Comparison of ENCODE assay signal across 8 cellular contexts in the genomic region with DNA sequence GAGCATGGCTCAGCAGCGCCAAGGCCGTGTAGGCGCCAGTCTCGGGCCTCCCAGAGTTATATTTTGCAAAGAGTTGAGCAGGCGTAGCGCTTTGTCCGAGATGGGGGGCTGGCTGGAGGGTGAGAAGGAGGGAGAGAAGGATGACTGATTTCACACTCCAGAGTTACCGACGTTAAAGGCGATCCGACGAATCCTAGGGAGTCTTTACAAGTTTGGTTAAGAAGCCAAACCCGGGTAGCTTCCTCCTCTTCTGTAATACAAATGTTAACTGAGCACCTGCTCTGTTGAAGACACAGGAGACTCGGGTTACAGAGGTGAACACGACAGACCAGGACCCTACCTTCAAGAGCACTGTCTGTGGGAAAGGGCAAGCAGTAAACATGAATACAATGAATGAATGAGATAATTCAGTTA. TPM values are rescaled to one million over a fixed set of nuclear protein-coding genes. Genes with fewer than 3 reads are reported as not detected.
A peak's percentile ranks its signal among the peaks of the same experiment; 100 is the strongest.
DNase-seq lines count a peak whose midpoint lies in the region; ATAC-seq, FAIRE-seq and TF ChIP-seq lines count a peak whose summit lies in the region.

No MANE protein-coding gene starts in this region.

- FAIRE-seq in K562 (lab: Jason Lieb, UNC) = no peak

- POLR2A ChIA-PET in K562 (lab: Yijun Ruan, JAX) = interaction anchor here (0.5 to 4.0 kb wide), 37 partner anchors 9 to 688 kb away, joined by 3 to 25 read pairs (median 4); partner anchors contain the start of genes ATP1B2, CD68, PLSCR3 and SPEM1

- H3K4me2 ChIP-seq in K562 (ENCODE audit: insufficient read depth, low read length) = peak overlapping the region; percentile 97

- TF ChIP-seq POLR2A in K562 (conservative IDR thresholded peaks at IDR 0.05) = no peak

- TF ChIP-seq EP300 in K562 (IDR thresholded peaks at IDR 0.05; ENCODE audit: low read length) = no peak

- H3K27ac ChIP-seq in K562 (ENCODE audit: extremely low read depth, low read depth, low read length) (peak overlapping the region; percentile 100), mucosa of rectum (ENCODE audit: low read depth in 2 of 2, low read length in 2 of 2) (peak overlapping the region; percentile 100)

- H4K20me1 ChIP-seq in K562 (replicated peaks; ENCODE audit: control insufficient read depth, insufficient read depth, low read length) = no peaks in the 10 kb centered on the region

- intact Hi-C loops in K562 (cut with micrococcal nuclease) = loop anchor here (2.0 to 5.0 kb wide), 4 partner anchors 48 to 133 kb away; partner anchors contain the start of genes FGF11, KCTD11, SENP3 and TMEM102
- intact Hi-C loops in posterior vena cava (cut with DNase I) = loop anchor here in 1 of 2 donors (5.0 kb wide), 1 partner anchor 48 kb away; the partner anchor contains the start of genes FGF11 and TMEM102

- peak overlapping the region; percentile 77 for H2AFZ ChIP-seq in K562 (ENCODE audit: low read depth, low read length)

- WGBS in K562 (ENCODE audit: insufficient coverage, low coverage, missing lambda C conversion rate) = 0% methylated on average over 14 of the region's 15 CpGs

- peak overlapping the region; percentile 57 for H3K4me3 ChIP-seq in AG09309 (ENCODE audit: control insufficient read depth, low read depth, low read length)
- H3K4me3 ChIP-seq in HFF-Myc (replicated peaks; ENCODE audit: low read depth, low read length) = peak overlapping the region; percentile 71
- peak overlapping the region; percentile 63 for H3K4me3 ChIP-seq in K562
- H3K4me3 ChIP-seq in mucosa of rectum (ENCODE audit: low read length in 2 of 2) = peak overlapping the region; percentile 74 to 94

- CTCF ChIA-PET in K562 (lab: Yijun Ruan, JAX; ENCODE audit: low intra/inter-chr PET ratio) = no interaction called here

- H3K9me3 ChIP-seq in K562 (replicated peaks; ENCODE audit: control insufficient read depth, insufficient read depth, low read depth, low read length) = no peaks in the 10 kb centered on the region
- H3K9me3 ChIP-seq in mucosa of rectum (ENCODE audit: control insufficient read depth in 2 of 2, low read length in 2 of 2) = no peaks in the 10 kb centered on the region

- ATAC-seq in K562 = no peak

- H3K9ac ChIP-seq in K562 (ENCODE audit: insufficient read depth in 1 of 2, low read depth in 2 of 2, low read length in 2 of 2) (peak overlapping the region; percentile 86 to 99), mucosa of rectum (ENCODE audit: low read depth in 1 of 2, low read length in 2 of 2) (peak overlapping the region; percentile 68 to 99)

- TF ChIP-seq CTCF in AG09309 (IDR thresholded peaks at IDR 0.05; ENCODE audit: control insufficient read depth, insufficient read depth, low read depth, low read length, missing control alignments) (peak; percentile 28), HFF-Myc (IDR thresholded peaks at IDR 0.05; ENCODE audit: low read depth, low read length, missing control alignments) (no peak), K562 (IDR thresholded peaks at IDR 0.05 in 2 of 3, conservative IDR thresholded peaks at IDR 0.05 in 1 of 3; ENCODE audit: insufficient read depth in 2 of 3, low read depth in 1 of 3, low read length in 3 of 3) (peak in 1 of 3 experiments; percentile 29; a peak in 2 of 6 replicates)

- DNase-seq in AG09309 (ENCODE audit: low read depth) (no peak), HFF-Myc (ENCODE audit: extremely low read depth, low read depth) (no peak), K562 (ENCODE audit: extremely low read depth in 1 of 4, low spot score in 3 of 4) (no peak), NCI-H82 treated with DMSO at 0.1 percent for 48 hours (lab: John Stamatoyannopoulos, UW; ENCODE audit: unreplicated experiment) (no peak), posterior vena cava (ENCODE audit: low spot score) (no peak), DMS153 (lab: John Stamatoyannopoulos, UW) (no peak)
- DNase-seq in stimulated activated CD4-positive, alpha-beta T cell treated with anti-CD3 and anti-CD28 coated beads, Interleukin-12 subunit alpha, Interleukin-12 subunit beta, amount 100 ng/mL, for 4 hours = no peak

- H3K79me2 ChIP-seq in K562 (ENCODE audit: control insufficient read depth, insufficient read depth, low read length) = peaks cover 57% of the 10 kb centered on the region

- H3K36me3 ChIP-seq in K562 (ENCODE audit: control insufficient read depth, insufficient read depth, low read length) (peaks cover 28% of the 10 kb centered on the region; the same call in 2 of the 3 replicates), mucosa of rectum (ENCODE audit: control insufficient read depth in 2 of 2, insufficient read depth in 2 of 2, low read length in 2 of 2) (peaks cover 2 to 3% of the 10 kb centered on the region in 2 donors)

- H3K4me1 ChIP-seq in K562 (replicated peaks in 1 of 2; ENCODE audit: control insufficient read depth in 2 of 2, insufficient read depth in 2 of 2, low read length in 2 of 2) (peaks cover 16 to 31% of the 10 kb centered on the region in 2 experiments; a peak in 4 of 5 replicates), mucosa of rectum (ENCODE audit: control insufficient read depth in 2 of 2, insufficient read depth in 2 of 2, low read length in 2 of 2) (peaks cover 24 to 35% of the 10 kb centered on the region in 2 donors)

- TF ChIP-seq RAD21 in K562 (CRISPR knock-in tag; conservative IDR thresholded peaks at IDR 0.05 in 1 of 2, IDR thresholded peaks at IDR 0.05 in 1 of 2) = 0 out of 4 replicates have a peak, but pooled peaks of 1 of the 2 experiments have one; percentile 22

- in situ Hi-C loops in K562 (cut with MboI) = no loop called here

- no peaks in the 10 kb centered on the region for H3K9me1 ChIP-seq in K562 (ENCODE audit: control insufficient read depth, insufficient read depth, low read length)

- H3K27me3 ChIP-seq in K562 (ENCODE audit: control insufficient read depth in 2 of 2, insufficient read depth in 2 of 2, low read length in 2 of 2) = no peaks in the 10 kb centered on the region
- no peaks in the 10 kb centered on the region for H3K27me3 ChIP-seq in mucosa of rectum (ENCODE audit: control insufficient read depth in 2 of 2, insufficient read depth in 2 of 2, low read length in 2 of 2)

- TSS peak; percentile 52 for BruUV-seq in K562 (replicated peaks; lab: Mats Ljungman, UMichigan)

RNA-seq across cellular contexts. Expression of gene POLR2A, which starts 0.8 kb away (rescaled TPM):
- total RNA-seq in K562 (2011; cell fraction: chromatin; rRNA removed; ENCODE audit: low replicate concordance) = 324 and 608 TPM in 2 replicates
- total RNA-seq in K562 (2011; cell fraction: nucleolus; rRNA removed) = 252 and 283 TPM in 2 replicates
- 236 and 241 TPM in 2 replicates for total RNA-seq in K562 (2011; cell fraction: nucleoplasm; rRNA removed)
- total RNA-seq in K562 (2014; rRNA removed) = 31.7 and 32.1 TPM in 2 replicates
- total RNA-seq in K562 (2014; rRNA removed; fragmentation: Illumina TruSeq; extraction: Trizol) = 9.0 and 12.4 TPM in 2 replicates
- 9.6 and 15.4 TPM in 2 replicates for total RNA-seq in K562 (2015; rRNA removed; fragmentation: Illumina TruSeq; extraction: Trizol)
- total RNA-seq in K562 (2021) = 97.6 and 109 TPM in 2 replicates
- 8.7 and 13.6 TPM in 2 replicates for polyA plus RNA-seq in K562 (2011; rRNA removed)
- 10.8 and 13.4 TPM in 2 replicates for polyA plus RNA-seq in K562 (2011; cell fraction: cytosol; rRNA removed)
- polyA plus RNA-seq in K562 (2011; cell fraction: nucleus; rRNA removed) = 56.5 and 68.4 TPM in 2 replicates
- polyA plus RNA-seq in K562 (2012) = 46.0 and 58.3 TPM in 2 replicates
- 52.5 and 55.6 TPM in 2 replicates for polyA plus RNA-seq in K562 (2014; fragmentation: Illumina TruSeq; extraction: Trizol)
- 1 to 10 TPM; 1.3 to 1.5 TPM for polyA plus RNA-seq in K562 (2014; fragmentation: Nextera tagmentation; extraction: Ambion mirVana)
- 20.9 and 23.9 TPM in 2 replicates for polyA plus RNA-seq in K562 (2014; rRNA removed)
- polyA minus RNA-seq in K562 (2011; rRNA and poly(A)+ RNA removed) = 63.4 and 72.9 TPM in 2 replicates
- polyA minus RNA-seq in K562 (2011; cell fraction: cytosol; rRNA and poly(A)+ RNA removed) = 117 and 140 TPM in 2 replicates
- polyA minus RNA-seq in K562 (2011; cell fraction: nucleus; rRNA and poly(A)+ RNA removed) = 66.5 and 98.3 TPM in 2 replicates
- total RNA-seq in posterior vena cava = 10 to 100 TPM; 65.5 to 70.0 TPM

RNA-seq across cellular contexts. Expression of gene SLC35G6, which starts 3.7 kb away (rescaled TPM):
- total RNA-seq in K562 (2011; cell fraction: chromatin; rRNA removed; ENCODE audit: low replicate concordance) = not detected in 2 replicates
- not detected in 2 replicates for total RNA-seq in K562 (2011; cell fraction: nucleolus; rRNA removed)
- total RNA-seq in K562 (2011; cell fraction: nucleoplasm; rRNA removed) = not detected in 2 replicates
- total RNA-seq in K562 (2014; rRNA removed) (not detected in 2 replicates), K562 (2014; rRNA removed; fragmentation: Illumina TruSeq; extraction: Trizol) (not detected in 2 replicates), K562 (2015; rRNA removed; fragmentation: Illumina TruSeq; extraction: Trizol) (not detected in 2 replicates), K562 (2021) (not detected in 2 replicates), posterior vena cava (not detected)
- polyA plus RNA-seq in K562 (2011; rRNA removed) (not detected in 2 replicates), K562 (2014; fragmentation: Illumina TruSeq; extraction: Trizol) (not detected in 2 replicates), K562 (2014; fragmentation: Nextera tagmentation; extraction: Ambion mirVana) (not detected), K562 (2014; rRNA removed) (not detected in 2 replicates)
- polyA plus RNA-seq in K562 (2011; cell fraction: cytosol; rRNA removed) = not detected in 2 replicates
- not detected in 2 replicates for polyA plus RNA-seq in K562 (2011; cell fraction: nucleus; rRNA removed)
- 0.14 TPM in 1 of 2 replicates, not detected in the other for polyA plus RNA-seq in K562 (2012)
- not detected in 2 replicates for polyA minus RNA-seq in K562 (2011; rRNA and poly(A)+ RNA removed)
- not detected in 2 replicates for polyA minus RNA-seq in K562 (2011; cell fraction: cytosol; rRNA and poly(A)+ RNA removed)
- polyA minus RNA-seq in K562 (2011; cell fraction: nucleus; rRNA and poly(A)+ RNA removed) = not detected in 2 replicates

RNA-seq across cellular contexts. Expression of gene ZBTB4, which starts 5.5 kb away (rescaled TPM):
- 8.1 and 15.0 TPM in 2 replicates for total RNA-seq in K562 (2011; cell fraction: chromatin; rRNA removed; ENCODE audit: low replicate concordance)
- total RNA-seq in K562 (2011; cell fraction: nucleolus; rRNA removed) = 9.2 and 9.7 TPM in 2 replicates
- total RNA-seq in K562 (2011; cell fraction: nucleoplasm; rRNA removed) = 10.6 and 12.8 TPM in 2 replicates
- total RNA-seq in K562 (2014; rRNA removed) = 3.3 and 5.0 TPM in 2 replicates
- total RNA-seq in K562 (2014; rRNA removed; fragmentation: Illumina TruSeq; extraction: Trizol) = 2.5 and 2.7 TPM in 2 replicates
- 4.0 and 4.2 TPM in 2 replicates for total RNA-seq in K562 (2015; rRNA removed; fragmentation: Illumina TruSeq; extraction: Trizol)
- 6.7 and 6.9 TPM in 2 replicates for total RNA-seq in K562 (2021)
- 2.5 and 2.7 TPM in 2 replicates for polyA plus RNA-seq in K562 (2011; rRNA removed)
- 2.8 TPM in 2 replicates for polyA plus RNA-seq in K562 (2011; cell fraction: cytosol; rRNA removed)
- polyA plus RNA-seq in K562 (2011; cell fraction: nucleus; rRNA removed) = 9.9 and 13.7 TPM in 2 replicates
- polyA plus RNA-seq in K562 (2012) = 3.8 and 4.1 TPM in 2 replicates
- 4.5 and 4.9 TPM in 2 replicates for polyA plus RNA-seq in K562 (2014; fragmentation: Illumina TruSeq; extraction: Trizol)
- 1 to 10 TPM in 1 of 2 experiments, under 1 TPM in 1; 0.92 to 1.1 TPM for polyA plus RNA-seq in K562 (2014; fragmentation: Nextera tagmentation; extraction: Ambion mirVana)
- 4.0 and 4.7 TPM in 2 replicates for polyA plus RNA-seq in K562 (2014; rRNA removed)
- 3.3 and 3.5 TPM in 2 replicates for polyA minus RNA-seq in K562 (2011; rRNA and poly(A)+ RNA removed)
- polyA minus RNA-seq in K562 (2011; cell fraction: cytosol; rRNA and poly(A)+ RNA removed) = 2.0 and 2.7 TPM in 2 replicates
- 4.6 and 6.0 TPM in 2 replicates for polyA minus RNA-seq in K562 (2011; cell fraction: nucleus; rRNA and poly(A)+ RNA removed)
- 10 to 100 TPM; 67.3 to 67.9 TPM for total RNA-seq in posterior vena cava

RNA-seq across cellular contexts. Expression of gene CHRNB1, which starts 40.1 kb away (rescaled TPM):
- total RNA-seq in K562 (2011; cell fraction: chromatin; rRNA removed; ENCODE audit: low replicate concordance) = 8.4 and 14.2 TPM in 2 replicates
- total RNA-seq in K562 (2011; cell fraction: nucleolus; rRNA removed) = 9.3 and 9.7 TPM in 2 replicates
- 10.6 and 13.7 TPM in 2 replicates for total RNA-seq in K562 (2011; cell fraction: nucleoplasm; rRNA removed)
- total RNA-seq in K562 (2014; rRNA removed) (4.7 and 5.0 TPM in 2 replicates), K562 (2014; rRNA removed; fragmentation: Illumina TruSeq; extraction: Trizol) (4.8 and 5.1 TPM in 2 replicates), K562 (2015; rRNA removed; fragmentation: Illumina TruSeq; extraction: Trizol) (6.3 and 6.6 TPM in 2 replicates), K562 (2021) (4.5 and 4.9 TPM in 2 replicates), posterior vena cava (10 to 100 TPM in 1 of 2 donors, 1 to 10 TPM in 1; 7.8 to 10.5 TPM)
- polyA plus RNA-seq in K562 (2011; rRNA removed) (7.5 and 7.6 TPM in 2 replicates), K562 (2014; fragmentation: Illumina TruSeq; extraction: Trizol) (11.5 and 12.3 TPM in 2 replicates), K562 (2014; fragmentation: Nextera tagmentation; extraction: Ambion mirVana) (10 to 100 TPM in 1 of 2 experiments, 1 to 10 TPM in 1; 8.2 to 11.3 TPM), K562 (2014; rRNA removed) (6.8 and 7.9 TPM in 2 replicates)
- polyA plus RNA-seq in K562 (2011; cell fraction: cytosol; rRNA removed) = 12.9 and 14.1 TPM in 2 replicates
- polyA plus RNA-seq in K562 (2011; cell fraction: nucleus; rRNA removed) = 5.5 and 7.4 TPM in 2 replicates
- polyA plus RNA-seq in K562 (2012) = 10.8 and 11.7 TPM in 2 replicates
- 3.7 and 4.7 TPM in 2 replicates for polyA minus RNA-seq in K562 (2011; rRNA and poly(A)+ RNA removed)
- polyA minus RNA-seq in K562 (2011; cell fraction: cytosol; rRNA and poly(A)+ RNA removed) = 2.6 and 2.8 TPM in 2 replicates
- 2.2 and 3.1 TPM in 2 replicates for polyA minus RNA-seq in K562 (2011; cell fraction: nucleus; rRNA and poly(A)+ RNA removed)

RNA-seq across cellular contexts. Expression of gene FGF11, which starts 45.7 kb away (rescaled TPM):
- total RNA-seq in K562 (2011; cell fraction: chromatin; rRNA removed; ENCODE audit: low replicate concordance) = 5.6 and 12.1 TPM in 2 replicates
- 6.7 and 7.5 TPM in 2 replicates for total RNA-seq in K562 (2011; cell fraction: nucleolus; rRNA removed)
- 7.7 and 14.8 TPM in 2 replicates for total RNA-seq in K562 (2011; cell fraction: nucleoplasm; rRNA removed)
- total RNA-seq in K562 (2014; rRNA removed) = 3.0 and 3.5 TPM in 2 replicates
- 2.7 and 3.2 TPM in 2 replicates for total RNA-seq in K562 (2014; rRNA removed; fragmentation: Illumina TruSeq; extraction: Trizol)
- 2.2 and 3.3 TPM in 2 replicates for total RNA-seq in K562 (2015; rRNA removed; fragmentation: Illumina TruSeq; extraction: Trizol)
- total RNA-seq in K562 (2021) = 4.4 and 5.8 TPM in 2 replicates
- 4.7 and 10.4 TPM in 2 replicates for polyA plus RNA-seq in K562 (2011; rRNA removed)
- polyA plus RNA-seq in K562 (2011; cell fraction: cytosol; rRNA removed) = 5.5 and 8.1 TPM in 2 replicates
- 23.3 and 26.0 TPM in 2 replicates for polyA plus RNA-seq in K562 (2011; cell fraction: nucleus; rRNA removed)
- polyA plus RNA-seq in K562 (2012) = 6.5 and 7.3 TPM in 2 replicates
- 6.1 and 7.5 TPM in 2 replicates for polyA plus RNA-seq in K562 (2014; fragmentation: Illumina TruSeq; extraction: Trizol)
- polyA plus RNA-seq in K562 (2014; fragmentation: Nextera tagmentation; extraction: Ambion mirVana) = 1 to 10 TPM; 1.2 to 1.4 TPM
- 3.2 and 3.4 TPM in 2 replicates for polyA plus RNA-seq in K562 (2014; rRNA removed)
- polyA minus RNA-seq in K562 (2011; rRNA and poly(A)+ RNA removed) = 2.2 and 3.4 TPM in 2 replicates
- polyA minus RNA-seq in K562 (2011; cell fraction: cytosol; rRNA and poly(A)+ RNA removed) = 1.9 and 3.9 TPM in 2 replicates
- 2.7 and 5.2 TPM in 2 replicates for polyA minus RNA-seq in K562 (2011; cell fraction: nucleus; rRNA and poly(A)+ RNA removed)
- 1 to 10 TPM; 2.7 to 3.8 TPM for total RNA-seq in posterior vena cava

Comparison
In these comparisons a context has a peak if more than half of its experiments do, and no peak if none do; other contexts are left out.
1. RNA of gene ZBTB4, which starts 5.5 kb away (total RNA-seq): 67.3 to 67.9 TPM in posterior vena cava; 2.5 to 15.0 TPM in K562; every median in the first group is over 4 times any median in the second.
2. Peak in every context shown above with its lines, with median percentiles within 50 percentile points of each other: H3K4me3 ChIP-seq.